16 cellular contexts compared by ENCODE assay signal in genomic region chr6:53737746-53738145, GRCh38. TPM values are rescaled to one million over a fixed set of nuclear protein-coding genes. Genes with fewer than 3 reads are reported as not detected.
DNase-seq lines count a peak whose midpoint lies in the region; ATAC-seq, FAIRE-seq and TF ChIP-seq lines count a peak whose summit lies in the region.
"Had no signal": no experiment of that assay in that cellular context is flagged by ENCODE, and none has a peak within 500 bp of the region (broad histone marks: within the 10 kb centered on the region; RNA-seq: fewer than 3 reads in every experiment).

No MANE protein-coding gene starts in this region.

- H3K27me3 ChIP-seq in HCT116 (ENCODE audit: insufficient read depth, low read length) (no peaks in the 10 kb centered on the region), GM12878 (replicated peaks in 1 of 2; ENCODE audit: control insufficient read depth in 2 of 2, insufficient read depth in 2 of 2, low read length in 1 of 2) (no peaks in the 10 kb centered on the region), foreskin keratinocyte (no peaks in the 10 kb centered on the region), small intestine (ENCODE audit: control insufficient read depth in 2 of 2, insufficient read depth in 2 of 2, low read length in 2 of 2) (no peaks in the 10 kb centered on the region), adrenal gland (no peaks in the 10 kb centered on the region)

- H3K9me2 ChIP-seq in HCT116 (ENCODE audit: insufficient read depth), result no peaks in the 10 kb centered on the region

- H2AFZ ChIP-seq in HCT116 (ENCODE audit: low read depth, low read length, poor library complexity, severe bottlenecking) (no peak overlapping the region), GM12878 (ENCODE audit: control insufficient read depth, low read depth, low read length) (no peak overlapping the region)

- TF ChIP-seq POLR2A in HCT116 (IDR thresholded peaks at IDR 0.05; ENCODE audit: borderline replicate concordance, extremely low read depth, insufficient read depth, insufficient read length) (no peak), GM12878 (IDR thresholded peaks at IDR 0.05; ENCODE audit: low read depth, low read length) (no peak), adrenal gland (IDR thresholded peaks at IDR 0.05) (no peak)

- TF ChIP-seq CTCF in HCT116 (IDR thresholded peaks at IDR 0.05 in 2 of 3, conservative IDR thresholded peaks at IDR 0.05 in 1 of 3; ENCODE audit: borderline replicate concordance in 1 of 3, insufficient read depth in 1 of 3, low read depth in 2 of 3, low read length in 2 of 3) (no peak), GM12878 (IDR thresholded peaks at IDR 0.05 in 2 of 3, conservative IDR thresholded peaks at IDR 0.05 in 1 of 3; ENCODE audit: control insufficient read depth in 2 of 3, extremely low read depth in 1 of 3, insufficient read depth in 1 of 3, low read depth in 3 of 3, low read length in 3 of 3) (no peak), foreskin keratinocyte (conservative IDR thresholded peaks at IDR 0.05) (no peak), adrenal gland (IDR thresholded peaks at IDR 0.05) (no peak), D721Med (IDR thresholded peaks at IDR 0.05; ENCODE audit: insufficient read depth, missing control alignments) (no peak)

- 64% methylated on average over 3 of the region's 3 CpGs for WGBS in GM12878 (ENCODE audit: insufficient coverage, insufficient replicate concordance, low lambda C conversion rate, missing lambda C conversion rate)
- 30 to 69% (median 47%) methylated on average over 3 of the region's 3 CpGs for WGBS in small intestine, 3 donors
- WGBS in adrenal gland, 4 donors, result 91 to 98% (median 95%) methylated on average over 3 of the region's 3 CpGs

- H3K4me1 ChIP-seq in HCT116 (ENCODE audit: control insufficient read depth in 1 of 2, insufficient read depth in 2 of 2, low read length in 2 of 2) (peaks cover 40 to 55% of the 10 kb centered on the region in 2 experiments), GM12878 (ENCODE audit: control insufficient read depth, insufficient read depth, low read length) (peaks cover 16% of the 10 kb centered on the region), foreskin keratinocyte (peaks cover 36% of the 10 kb centered on the region), small intestine (ENCODE audit: control insufficient read depth in 2 of 2, insufficient read depth in 1 of 2, low read depth in 1 of 2, low read length in 1 of 2) (no peaks in the 10 kb centered on the region), adrenal gland (replicated peaks in 1 of 2) (no peaks in the 10 kb centered on the region)

- H3K4me3 ChIP-seq in HCT116 (replicated peaks in 1 of 2; ENCODE audit: low read depth in 1 of 2, low read length in 2 of 2) (no peak overlapping the region), GM12878 (no peak overlapping the region), small intestine (ENCODE audit: low read depth in 1 of 2, low read length in 2 of 2) (no peak overlapping the region), adrenal gland (no peak overlapping the region)
- H3K4me3 ChIP-seq: HAP-1 had no signal

- H3K9me3 ChIP-seq in HCT116 (ENCODE audit: control insufficient read depth in 1 of 2, insufficient read depth in 1 of 2, low read depth in 1 of 2, low read length in 2 of 2), result no peaks in the 10 kb centered on the region
- H3K9me3 ChIP-seq in GM12878 (replicated peaks; ENCODE audit: control insufficient read depth, insufficient read depth, low read length), result no peaks in the 10 kb centered on the region
- no peaks in the 10 kb centered on the region for H3K9me3 ChIP-seq in small intestine (ENCODE audit: control insufficient read depth, low read depth)
- no peaks in the 10 kb centered on the region for H3K9me3 ChIP-seq in adrenal gland (replicated peaks in 1 of 3)
- H3K9me3 ChIP-seq: HAP-1 had no signal

- H4K20me1 ChIP-seq in HCT116 (ENCODE audit: insufficient read depth) (no peaks in the 10 kb centered on the region), GM12878 (ENCODE audit: control insufficient read depth, insufficient read depth) (no peaks in the 10 kb centered on the region)

- no peak overlapping the region for H3K9ac ChIP-seq in HCT116 (ENCODE audit: low read length)
- no peak overlapping the region for H3K9ac ChIP-seq in GM12878 (ENCODE audit: control insufficient read depth, insufficient read depth, low read length)
- H3K9ac ChIP-seq: KMS-11 had no signal

- intact Hi-C loops in HCT116 (cut with micrococcal nuclease), result no loop called here
- intact Hi-C loops in GM12878 (cut with micrococcal nuclease; ENCODE audit: unreplicated experiment), result no loop called here
- intact Hi-C loops in adrenal gland (cut with DNase I), result no loop called here

- FAIRE-seq in GM12878 (lab: Jason Lieb, UNC) (peak; percentile 47), small intestine (lab: Jason Lieb, UNC) (no peak), D721Med (lab: Jason Lieb, UNC) (no peak)

- RAD21 ChIA-PET in HCT116 (lab: Charles Lee; ENCODE audit: low non-redundant PET in 1 of 2, low total read pairs in 2 of 2, uncharacterized antibody in 2 of 2, unreplicated experiment in 2 of 2), result no interaction called here
- RAD21 ChIA-PET in GM12878 (lab: Charles Lee; ENCODE audit: unreplicated experiment), result no interaction called here

- H3K36me3 ChIP-seq in HCT116 (ENCODE audit: control insufficient read depth in 1 of 2, insufficient read depth in 2 of 2, low read length in 2 of 2) (no peaks in the 10 kb centered on the region), GM12878 (ENCODE audit: control insufficient read depth in 2 of 2, insufficient read depth in 2 of 2, low read length in 1 of 2) (no peaks in the 10 kb centered on the region), small intestine (ENCODE audit: control insufficient read depth in 2 of 2, insufficient read depth in 2 of 2, low read length in 2 of 2) (no peaks in the 10 kb centered on the region), adrenal gland (replicated peaks in 1 of 2) (no peaks in the 10 kb centered on the region)
- H3K36me3 ChIP-seq: HAP-1 had no signal

- in situ Hi-C loops in GM12878 (cut with MboI), result no loop called here

- DNase-seq in HCT116 (ENCODE audit: low read depth, low spot score) (no peak), GM12878 (ENCODE audit: low read depth, low spot score) (no peak), foreskin keratinocyte (peak in 1 of 2 donors; percentile 69), small intestine (peak; percentile 82), adrenal gland (no peak), NCI-H146 (lab: John Stamatoyannopoulos, UW) (no peak), mesenteric fat pad (ENCODE audit: low spot score) (no peak), D721Med (ENCODE audit: insufficient read length, low spot score) (no peak)
- DNase-seq: COR-L47; NCI-H1092; NCI-H187; NCI-H69; NK-92 treated with Interleukin-12 subunit alpha and Interleukin-12 subunit beta, amount 100 ng/mL, for 24 hours; RPMI8226 had no signal

- 0 out of 2 replicates have a peak overlapping the region, but pooled peaks have one; percentile 7 for H3K4me2 ChIP-seq in HCT116 (ENCODE audit: low read length)
- H3K4me2 ChIP-seq in GM12878 (ENCODE audit: control insufficient read depth, insufficient read depth), result no peak overlapping the region
- H3K4me2 ChIP-seq: KMS-11 had no signal

- H3K79me2 ChIP-seq in HCT116 (ENCODE audit: insufficient read depth, low read length) (no peaks in the 10 kb centered on the region), GM12878 (ENCODE audit: control insufficient read depth, insufficient read depth, low read length) (no peaks in the 10 kb centered on the region)

- POLR2A ChIA-PET in HCT116 (lab: Charles Lee) (no interaction called here), GM12878 (lab: Charles Lee) (no interaction called here)

- CTCF ChIA-PET in HCT116 (lab: Charles Lee) (interaction anchor here (0.8 kb wide), 1 partner anchor 9 kb away, joined by 3 read pairs; no protein-coding TSS in a partner anchor), GM12878 (lab: Yijun Ruan, JAX) (interaction anchor here (4.5 to 5.6 kb wide), 2 partner anchors 13 to 17 kb away, joined by 40 to 53 read pairs; no protein-coding TSS in a partner anchor)

- BruUV-seq in HCT116 (replicated peaks; lab: Mats Ljungman, UMichigan) (no TSS peak), GM12878 (replicated peaks; lab: Mats Ljungman, UMichigan) (no TSS peak)

- TF ChIP-seq EP300 in GM12878 (IDR thresholded peaks at IDR 0.05; ENCODE audit: borderline replicate concordance in 1 of 2, control insufficient read depth in 1 of 2, low read depth in 2 of 2, low read length in 2 of 2), result no peak

- SMC1A ChIA-PET in GM12878 (lab: Charles Lee; ENCODE audit: uncharacterized antibody, unreplicated experiment), result interaction anchor here (1.3 to 1.5 kb wide), 2 partner anchors 9 to 19 kb away, joined by 3 to 4 read pairs; no protein-coding TSS in a partner anchor

- TF ChIP-seq RAD21 in HCT116 (IDR thresholded peaks at IDR 0.05; ENCODE audit: low read depth) (no peak), GM12878 (IDR thresholded peaks at IDR 0.05; ENCODE audit: insufficient read depth, low read depth, low read length) (no peak)

- ATAC-seq in HCT116, result no peak
- no peak for ATAC-seq in GM12878
- ATAC-seq in foreskin keratinocyte, result peak; percentile 35

- H3K27ac ChIP-seq in HCT116 (ENCODE audit: low read depth, low read length) (no peak overlapping the region), GM12878 (ENCODE audit: control insufficient read depth, insufficient read depth) (no peak overlapping the region), foreskin keratinocyte (no peak overlapping the region), small intestine (ENCODE audit: low read depth in 1 of 2, low read length in 1 of 2) (peak overlapping the region in 1 of 2 donors; percentile 8), adrenal gland (no peak overlapping the region)
- H3K27ac ChIP-seq: KMS-11 had no signal

RNA-seq across cellular contexts. Expression of gene LRRC1, which starts 57.1 kb away (rescaled TPM):
- 19.8 TPM for total RNA-seq in HCT116 (2021; ENCODE audit: unreplicated experiment)
- polyA plus RNA-seq in HCT116 (2012), result 10.9 and 11.9 TPM in 2 replicates
- 6.3 and 6.6 TPM in 2 replicates for total RNA-seq in GM12878 (2013; cell fraction: nucleolus; rRNA removed)
- total RNA-seq in GM12878 (2014; rRNA removed), result 0.79 and 0.87 TPM in 2 replicates
- 0.72 and 0.78 TPM in 2 replicates for total RNA-seq in GM12878 (2014; rRNA removed; fragmentation: Illumina TruSeq; extraction: Trizol)
- total RNA-seq in GM12878 (2021), result 0.29 and 0.69 TPM in 2 replicates
- 0.12 TPM for polyA plus RNA-seq in GM12878 (2011; ENCODE audit: low read depth)
- polyA plus RNA-seq in GM12878 (2011; rRNA removed), result 9.3 and 10.4 TPM in 2 replicates
- 6.0 TPM in 2 replicates for polyA plus RNA-seq in GM12878 (2011; cell fraction: cytosol; rRNA removed)
- 26.0 and 27.7 TPM in 2 replicates for polyA plus RNA-seq in GM12878 (2011; cell fraction: nucleus; rRNA removed)
- 0.23 and 0.27 TPM in 2 replicates for polyA plus RNA-seq in GM12878 (2012)
- polyA plus RNA-seq in GM12878 (2014; fragmentation: Illumina TruSeq; extraction: Trizol), result 0.48 and 0.57 TPM in 2 replicates
- under 1 TPM; 0.35 to 0.89 TPM for polyA plus RNA-seq in GM12878 (2014; fragmentation: Nextera tagmentation; extraction: Ambion mirVana)
- polyA plus RNA-seq in GM12878 (2014; rRNA removed), result 0.35 and 0.56 TPM in 2 replicates
- under 1 TPM; 0.42 to 0.52 TPM for polyA plus RNA-seq in GM12878 (2016; fragmentation: Nextera tagmentation; extraction: Ambion mirVana)
- polyA minus RNA-seq in GM12878 (2011; rRNA and poly(A)+ RNA removed), result 7.2 and 11.3 TPM in 2 replicates
- polyA minus RNA-seq in GM12878 (2011; cell fraction: cytosol; rRNA and poly(A)+ RNA removed), result 2.4 and 2.7 TPM in 2 replicates
- polyA minus RNA-seq in GM12878 (2011; cell fraction: nucleus; rRNA and poly(A)+ RNA removed), result 12.2 and 14.1 TPM in 2 replicates
- 22.5 and 23.6 TPM in 2 replicates for total RNA-seq in foreskin keratinocyte
- 9.2 and 10.7 TPM in 2 replicates for polyA plus RNA-seq in foreskin keratinocyte
- polyA plus RNA-seq in small intestine, result 10 to 100 TPM; 21.8 to 35.4 (median 35.3) TPM
- total RNA-seq in adrenal gland, result 1 to 10 TPM; 2.1 to 7.8 (median 4.0) TPM
- 1 to 10 TPM; 3.3 to 5.6 (median 4.7) TPM for polyA plus RNA-seq in adrenal gland
- total RNA-seq in mesenteric fat pad, result 6.2 TPM
